ENCODE assay signal across 17 cellular contexts in genomic region chr5:10576121-10576789, GRCh38. TPM values are rescaled to one million over a fixed set of nuclear protein-coding genes. Genes with fewer than 3 reads are reported as not detected.
A peak's percentile ranks its signal among the peaks of the same experiment; 100 is the strongest.
DNase-seq lines count a peak whose midpoint lies in the region; ATAC-seq and TF ChIP-seq lines count a peak whose summit lies in the region.
"Had no signal": no experiment of that assay in that cellular context is flagged by ENCODE, and none has a peak within 500 bp of the region (broad histone marks: within the 10 kb centered on the region; RNA-seq: fewer than 3 reads in every experiment).

No MANE protein-coding gene starts in this region.

- H3K27me3 ChIP-seq in WERI-Rb-1 (ENCODE audit: insufficient read depth, low read depth, severe bottlenecking) (no peaks in the 10 kb centered on the region), psoas muscle (ENCODE audit: insufficient read depth in 3 of 3, low read length in 2 of 3) (no peaks in the 10 kb centered on the region)

- peaks cover 16% of the 10 kb centered on the region in 2 donors for H3K4me1 Mint-ChIP-seq in natural killer cell treated with Interleukin-12 subunit alpha and Interleukin-12 subunit beta and Interleukin-15 and Interleukin-18, amount 100 ng/mL, for 72 hours (ENCODE audit: low read depth in 2 of 2)

- H3K27ac Mint-ChIP-seq in natural killer cell treated with Interleukin-12 subunit alpha and Interleukin-12 subunit beta and Interleukin-15 and Interleukin-18, amount 100 ng/mL, for 72 hours = no peak overlapping the region

- CTCF ChIA-PET in HEK293 (lab: Yijun Ruan, JAX) = interaction anchor here (0.6 to 1.7 kb wide), 9 partner anchors 9 to 122 kb away, joined by 3 to 7 read pairs (median 3); no protein-coding TSS in a partner anchor

- intact Hi-C loops in psoas muscle (cut with DNase I) = no loop called here

- peak; percentile 31 for DNase-seq in SIG-M5 treated with dmso at 0.1 percent for 504 hours (lab: John Stamatoyannopoulos, UW; ENCODE audit: unreplicated experiment)
- DNase-seq in SIG-M5 (lab: John Stamatoyannopoulos, UW) = no peak
- peak; percentile 0 for DNase-seq in WERI-Rb-1
- no peak for DNase-seq in psoas muscle
- no peak for DNase-seq in GM19238 (ENCODE audit: insufficient read length, low spot score)
- no peak for DNase-seq in stimulated activated naive CD4-positive, alpha-beta T cell treated with Interleukin-2 at 50 U/mL for 16 hours (lab: John Stamatoyannopoulos, UW)
- no peak for DNase-seq in natural killer cell treated with Interleukin-12 subunit alpha and Interleukin-12 subunit beta and Interleukin-15 and Interleukin-18, amount 100 ng/mL, for 72 hours (ENCODE audit: low spot score)
- DNase-seq: ACHN; activated CD4-positive, alpha-beta T cell treated with anti-CD3 and anti-CD28 coated beads, Interleukin-2, amount 50 U/mL, for 1 hour; activated naive CD4-positive, alpha-beta T cell treated with anti-CD3 and anti-CD28 coated beads, Interleukin-2, amount 50 U/mL, for 16 hours; mammary epithelial cell; NCI-H1436; NCI-H774; nucleus accumbens; T-helper 1 cell had no signal

- WGBS in psoas muscle, 3 donors = 42 to 55% (median 52%) methylated on average over 7 of the region's 7 CpGs

- H3K4me3 Mint-ChIP-seq in natural killer cell treated with Interleukin-12 subunit alpha and Interleukin-12 subunit beta and Interleukin-15 and Interleukin-18, amount 100 ng/mL, for 72 hours = no peak overlapping the region

- no peaks in the 10 kb centered on the region for H3K36me3 ChIP-seq in HEK293 (ENCODE audit: control insufficient read depth in 2 of 2, insufficient read depth in 1 of 2, low read length in 2 of 2)
- H3K36me3 ChIP-seq in WERI-Rb-1 = peaks cover 42% of the 10 kb centered on the region
- no peaks in the 10 kb centered on the region for H3K36me3 ChIP-seq in psoas muscle (ENCODE audit: insufficient read depth in 1 of 2, low read depth in 1 of 2)

- H3K27ac ChIP-seq in HEK293 (ENCODE audit: extremely low read depth, low read depth, low read length) (no peak overlapping the region), WERI-Rb-1 (no peak overlapping the region), psoas muscle (peak overlapping the region; percentile 57)
- H3K27ac ChIP-seq: epithelial cell of prostate had no signal

- H3K4me1 ChIP-seq in HEK293 (ENCODE audit: control insufficient read depth, insufficient read depth, low read length) (peaks cover 3% of the 10 kb centered on the region; the same call in 1 of the 2 replicates), psoas muscle (peaks cover 18% of the 10 kb centered on the region)

- no peaks in the 10 kb centered on the region for H3K9me3 Mint-ChIP-seq in natural killer cell treated with Interleukin-12 subunit alpha and Interleukin-12 subunit beta and Interleukin-15 and Interleukin-18, amount 100 ng/mL, for 72 hours

- ATAC-seq in psoas muscle = peak in 2 of 4 donors; percentile 69 to 83
- ATAC-seq in natural killer cell treated with Interleukin-12 subunit alpha and Interleukin-12 subunit beta and Interleukin-15 and Interleukin-18, amount 100 ng/mL, for 72 hours = no peak

- POLR2A ChIA-PET in HEK293 (lab: Yijun Ruan, JAX) = no interaction called here

- no peaks in the 10 kb centered on the region for H3K9me3 ChIP-seq in HEK293 (ENCODE audit: control insufficient read depth, insufficient read depth, low read depth, low read length)
- no peaks in the 10 kb centered on the region for H3K9me3 ChIP-seq in WERI-Rb-1 (ENCODE audit: severe bottlenecking)
- no peaks in the 10 kb centered on the region for H3K9me3 ChIP-seq in psoas muscle

- H3K4me3 ChIP-seq in HEK293 (ENCODE audit: low read depth, low read length) (no peak overlapping the region), WERI-Rb-1 (ENCODE audit: low read depth, low read length) (no peak overlapping the region), psoas muscle (no peak overlapping the region)

- peaks cover 0 to 2% of the 10 kb centered on the region in 2 donors for H3K27me3 Mint-ChIP-seq in natural killer cell treated with Interleukin-12 subunit alpha and Interleukin-12 subunit beta and Interleukin-15 and Interleukin-18, amount 100 ng/mL, for 72 hours

- TF ChIP-seq CTCF in HEK293 (tag by site-specific recombination; IDR thresholded peaks at IDR 0.05) (no peak), WERI-Rb-1 (IDR thresholded peaks at IDR 0.05; ENCODE audit: low read depth, low read length) (no peak), psoas muscle (IDR thresholded peaks at IDR 0.05) (no peak)

- no peaks in the 10 kb centered on the region for H3K36me3 Mint-ChIP-seq in natural killer cell treated with Interleukin-12 subunit alpha and Interleukin-12 subunit beta and Interleukin-15 and Interleukin-18, amount 100 ng/mL, for 72 hours

TF ChIP-seq in HEK293, 187 proteins besides CTCF, POLR2A, EP300 and RAD21:
- no peak for TF ChIP-seq ZNF174 (tag by site-specific recombination; IDR thresholded peaks at IDR 0.05)
- TF ChIP-seq ZNF664 (tag by site-specific recombination; IDR thresholded peaks at IDR 0.05) = peak; percentile 39; the same call in 1 of the 2 replicates

RNA-seq across cellular contexts. Expression of gene ANKRD33B, which starts 12.4 kb away (rescaled TPM):
- 10 to 100 TPM in 1 of 4 donors, 1 to 10 TPM in 3; 2.1 to 32.7 (median 8.3) TPM for total RNA-seq in psoas muscle
- polyA plus RNA-seq in psoas muscle = 10 to 100 TPM in 1 of 3 donors, 1 to 10 TPM in 2; 1.4 to 14.1 (median 5.0) TPM
- 10 to 100 TPM; 10.9 to 18.9 TPM for total RNA-seq in natural killer cell treated with Interleukin-12 subunit alpha and Interleukin-12 subunit beta and Interleukin-15 and Interleukin-18, amount 100 ng/mL, for 72 hours

Comparison
In these comparisons a context has a peak if more than half of its experiments do, and no peak if none do; other contexts are left out.
1. DNase-seq: peak in SIG-M5 treated with dmso at 0.1 percent for 504 hours (single experiment) and WERI-Rb-1 (single experiment); none in SIG-M5 (single experiment), psoas muscle (0 of 2), GM19238 (single experiment), stimulated activated naive CD4-positive, alpha-beta T cell treated with Interleukin-2 at 50 U/mL for 16 hours (single experiment) and natural killer cell treated with Interleukin-12 subunit alpha and Interleukin-12 subunit beta and Interleukin-15 and Interleukin-18, amount 100 ng/mL, for 72 hours (single experiment).